In the genomic region with DNA sequence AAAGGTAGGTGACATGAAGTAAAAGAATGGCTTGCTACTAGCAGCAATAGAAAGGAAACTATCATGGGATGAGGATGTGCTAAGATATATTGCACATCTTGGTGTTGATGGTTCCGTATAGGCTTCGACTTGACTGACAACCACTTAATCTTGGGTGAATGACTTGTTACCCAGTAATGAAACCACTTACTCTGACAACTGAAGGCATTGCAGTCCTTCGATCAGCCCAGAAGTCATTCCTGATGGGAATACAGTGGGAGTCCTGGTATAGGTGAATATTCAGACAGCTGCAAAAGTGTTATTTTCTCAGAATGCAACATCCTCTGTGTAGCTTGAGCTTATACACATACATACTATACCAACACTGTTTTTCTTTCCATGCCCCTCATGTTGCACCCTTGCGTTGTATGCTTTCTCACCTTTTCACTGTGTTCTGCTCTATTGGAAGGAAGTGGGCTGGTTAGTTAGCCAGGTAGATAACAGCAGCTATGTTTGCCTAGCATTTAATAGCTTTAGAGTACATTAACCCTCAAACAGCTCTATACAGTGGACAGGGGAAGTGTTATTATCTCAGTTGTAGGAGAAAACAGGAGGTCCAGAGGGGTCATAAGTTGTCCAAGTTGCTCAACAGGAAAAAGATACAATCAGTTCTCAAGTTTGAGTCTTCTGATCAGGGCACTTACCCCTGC, we compare ENCODE assay signal across 23 cellular contexts.
"Had no signal": no experiment of that assay in that cellular context is flagged by ENCODE, and none has a peak within 500 bp of the region (broad histone marks: within the 10 kb centered on the region; RNA-seq: fewer than 3 reads in every experiment).

No MANE protein-coding gene starts in this region.

- DNase-seq: head of caudate nucleus; hippocampal formation; left ventricle myocardium inferior; midbrain; naive thymus-derived CD8-positive, alpha-beta T cell; occipital lobe; psoas muscle; right lobe of liver; stimulated activated CD4-positive, alpha-beta T cell treated with anti-CD3 and anti-CD28 coated beads, Interleukin-1b, Interleukin-23, amount 100 ng/mL, for 48 hours; stimulated activated CD4-positive, alpha-beta T cell treated with anti-CD3 and anti-CD28 coated beads, Interleukin-4, amount 100 ng/mL, for 1 hour; stimulated activated naive B cell treated with anti-CD40 and anti-IgM and Interleukin-4, amounts not matched to agents 10 μg/mL and 1 μg/mL and 100 μg/mL, for 72 hours; stimulated activated naive CD8-positive, alpha-beta T cell treated with anti-CD3 and anti-CD28 coated beads, Interleukin-15, Interleukin-2, amounts not matched to agents 100 U/mL and 50 U/mL, for 24 hours; stomach; testis; tibial artery; trophoblast cell; upper lobe of right lung had no signal

- ATAC-seq: naive thymus-derived CD8-positive, alpha-beta T cell; psoas muscle; right lobe of liver; stimulated activated naive B cell treated with anti-CD40 and anti-IgM and Interleukin-4, amounts not matched to agents 10 μg/mL and 1 μg/mL and 100 μg/mL, for 72 hours; stimulated activated naive CD8-positive, alpha-beta T cell treated with anti-CD3 and anti-CD28 coated beads, Interleukin-15, Interleukin-2, amounts not matched to agents 100 U/mL and 50 U/mL, for 24 hours; upper lobe of right lung had no signal

- H3K4me1 ChIP-seq: left ventricle myocardium inferior, neural progenitor cell, parathyroid adenoma, psoas muscle, right atrium auricular region, right lobe of liver, testis, tibial artery, upper lobe of right lung had no signal

- H3K27me3 ChIP-seq: neural progenitor cell, neutrophil, right atrium auricular region, right lobe of liver, stomach, testis, tibial artery, upper lobe of right lung had no signal

- H3K27ac ChIP-seq: left ventricle myocardium inferior, neural progenitor cell, neutrophil, parathyroid adenoma, psoas muscle, right atrium auricular region, right lobe of liver, stomach, testis, tibial artery, upper lobe of right lung had no signal

- H3K4me3 ChIP-seq: left ventricle myocardium inferior, lung, neural progenitor cell, psoas muscle, right atrium auricular region, right lobe of liver, smooth muscle cell, stomach, testis, tibial artery, upper lobe of right lung had no signal

- H3K36me3 ChIP-seq: left ventricle myocardium inferior, neural progenitor cell, neutrophil, right atrium auricular region, right lobe of liver, stomach, tibial artery, upper lobe of right lung had no signal

- H3K9me3 ChIP-seq: left ventricle myocardium inferior, neutrophil, psoas muscle, right atrium auricular region, right lobe of liver, stomach, testis, tibial artery, upper lobe of right lung had no signal
